In the genomic region with DNA sequence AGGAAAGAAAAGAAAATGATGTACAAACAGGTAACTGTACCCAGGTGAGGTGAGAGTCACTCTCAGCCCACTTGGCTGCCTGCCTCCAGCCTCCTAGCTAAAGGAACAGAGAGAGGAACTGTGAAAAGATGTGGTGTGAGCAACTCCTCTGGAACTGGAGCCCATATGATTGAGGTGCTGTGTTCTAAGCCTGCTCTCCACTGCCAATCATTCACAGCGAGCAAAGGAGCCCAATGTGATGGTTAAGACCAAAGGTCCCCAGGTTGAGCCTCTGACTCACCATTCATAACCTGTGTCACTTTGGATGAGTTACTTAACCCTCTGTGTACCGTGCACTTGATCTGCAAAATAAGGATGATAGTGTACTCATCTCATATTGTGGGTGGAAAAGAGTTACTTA, we compare ENCODE assay signal across 28 cellular contexts.
A peak's percentile ranks its signal among the peaks of the same experiment; 100 is the strongest.
DNase-seq lines count a peak whose midpoint lies in the region; ATAC-seq, FAIRE-seq and TF ChIP-seq lines count a peak whose summit lies in the region.
"Had no signal": no experiment of that assay in that cellular context is flagged by ENCODE, and none has a peak within 500 bp of the region (broad histone marks: within the 10 kb centered on the region; RNA-seq: fewer than 3 reads in every experiment).

No MANE protein-coding gene starts in this region.

- peaks cover 7% of the 10 kb centered on the region for H3K9me3 Mint-ChIP-seq in type B pancreatic cell
- H3K9me3 Mint-ChIP-seq: HFFc6 had no signal

- no peak for TF ChIP-seq CTCF in type B pancreatic cell (conservative IDR thresholded peaks at IDR 0.05)

- ATAC-seq in HG03565 (IDR thresholded peaks at IDR 0.05; ENCODE audit: unreplicated experiment) (no peak), HG03159 (IDR thresholded peaks at IDR 0.05; ENCODE audit: unreplicated experiment) (no peak)
- ATAC-seq: activated CD4-positive, CD25-positive, alpha-beta regulatory T cell treated with anti-CD3 and anti-CD28 coated beads, Interleukin-2, amount 50 U/mL, for 24 hours; GM23338 had no signal

- DNase-seq in NCI-H1092 (lab: John Stamatoyannopoulos, UW) (peak; percentile 54), NCI-H2029 treated with DMSO at 0.1 percent for 48 hours (lab: John Stamatoyannopoulos, UW) (peak; percentile 67), RCC 7860 (ENCODE audit: low spot score) (no peak), type B pancreatic cell (ENCODE audit: extremely low spot score, unreplicated experiment) (no peak), GM12892 (ENCODE audit: insufficient read length) (no peak)
- DNase-seq: activated CD4-positive, alpha-beta T cell treated with anti-CD3 and anti-CD28 coated beads, Interleukin-2, amount 50 U/mL, for 48 hours; activated gamma-delta T cell treated with Interleukin-2 at 50 U/mL for 16 hours; activated naive CD8-positive, alpha-beta T cell treated with anti-CD3 and anti-CD28 coated beads, Interleukin-2, amount 10 ng/mL, durations not matched to agents 7 days and 5 days; activated T-cell treated with anti-CD3 and anti-CD28 coated beads, Interleukin-2, amount 50 U/mL, for 48 hours; aorta; Caco-2; GDM1; HFFc6; KG1; left lung; mesenchymal stem cell; MG63; NCI-H1417 treated with DMSO at 0.1 percent for 48 hours; ovary; stimulated activated CD4-positive, alpha-beta T cell treated with anti-CD3 and anti-CD28 coated beads, Interleukin-15, amount 100 ng/mL, for 24 hours; stimulated activated CD4-positive, alpha-beta T cell treated with anti-CD3 and anti-CD28 coated beads, Interleukin-4, amount 100 ng/mL, for 4 hours had no signal

- TF ChIP-seq POLR2A in GM12892 (IDR thresholded peaks at IDR 0.05; ENCODE audit: low read depth, low read length), result no peak

- H3K36me3 Mint-ChIP-seq in type B pancreatic cell, result no peaks in the 10 kb centered on the region
- H3K36me3 Mint-ChIP-seq: activated naive CD8-positive, alpha-beta T cell treated with anti-CD3 and anti-CD28 coated beads, Interleukin-2, amount 10 ng/mL, durations not matched to agents 7 days and 5 days had no signal

- no peaks in the 10 kb centered on the region for H3K27me3 Mint-ChIP-seq in type B pancreatic cell
- H3K27me3 Mint-ChIP-seq: activated naive CD8-positive, alpha-beta T cell treated with anti-CD3 and anti-CD28 coated beads, Interleukin-2, amount 10 ng/mL, durations not matched to agents 7 days and 5 days had no signal

- peaks cover 10% of the 10 kb centered on the region for H3K4me1 Mint-ChIP-seq in type B pancreatic cell (ENCODE audit: unreplicated experiment)
- H3K4me1 Mint-ChIP-seq: activated naive CD8-positive, alpha-beta T cell treated with anti-CD3 and anti-CD28 coated beads, Interleukin-2, amount 10 ng/mL, durations not matched to agents 7 days and 5 days; GM23338; neural crest cell had no signal

- H3K27ac Mint-ChIP-seq in type B pancreatic cell, result peak overlapping the region; percentile 29
- H3K27ac Mint-ChIP-seq: activated naive CD8-positive, alpha-beta T cell treated with anti-CD3 and anti-CD28 coated beads, Interleukin-2, amount 10 ng/mL, durations not matched to agents 7 days and 5 days; GM23338; HFFc6 had no signal

- H3K4me3 Mint-ChIP-seq in type B pancreatic cell, result no peak overlapping the region
- H3K4me3 Mint-ChIP-seq: activated naive CD8-positive, alpha-beta T cell treated with anti-CD3 and anti-CD28 coated beads, Interleukin-2, amount 10 ng/mL, durations not matched to agents 7 days and 5 days; GM23338; HFFc6; neural crest cell had no signal

- FAIRE-seq in RCC 7860 (lab: Jason Lieb, UNC) (peak; percentile 27), GM12892 (lab: Jason Lieb, UNC) (no peak)
- FAIRE-seq: bronchial epithelial cell, TTC549 had no signal

Comparison
In these comparisons a context has a peak if more than half of its experiments do, and no peak if none do; other contexts are left out.
1. DNase-seq: peak in NCI-H1092 (single experiment) and NCI-H2029 treated with DMSO at 0.1 percent for 48 hours (single experiment); none in RCC 7860 (single experiment), type B pancreatic cell (single experiment) and GM12892 (single experiment).